ENCODE assay signal across 1 cellular context in the genomic region with DNA sequence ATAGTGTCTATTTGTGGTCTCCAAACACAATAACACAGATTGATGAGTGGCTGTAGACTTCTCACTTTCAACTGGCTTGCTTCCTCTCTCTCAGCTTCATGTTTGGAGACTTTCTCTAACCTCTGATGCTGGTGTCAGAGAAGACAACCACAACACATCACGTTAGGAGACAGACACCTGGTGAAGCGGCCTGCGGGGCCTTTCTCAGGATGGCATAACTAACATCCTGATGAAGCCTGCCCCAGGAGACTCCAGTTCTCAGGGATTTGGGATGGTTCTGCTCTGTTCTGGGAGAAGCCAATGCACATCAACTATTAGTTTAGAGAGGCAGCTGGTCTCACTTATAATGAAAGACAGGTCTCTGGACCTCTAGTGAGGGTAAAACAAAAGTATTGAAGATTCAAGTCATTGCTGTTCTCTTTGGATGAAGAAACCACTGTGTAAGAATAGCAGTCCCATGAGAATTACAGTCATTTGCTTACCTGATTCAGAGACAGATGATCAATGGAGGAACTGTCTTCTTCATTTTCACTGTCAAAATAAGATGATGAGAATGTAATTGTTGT.
TF ChIP-seq lines count a peak whose summit lies in the region.

No MANE protein-coding gene starts in this region.

TF ChIP-seq in GM12878, 131 proteins besides CTCF, POLR2A, EP300 and RAD21 (continued from another document):
- TF ChIP-seq, protein P1, sequence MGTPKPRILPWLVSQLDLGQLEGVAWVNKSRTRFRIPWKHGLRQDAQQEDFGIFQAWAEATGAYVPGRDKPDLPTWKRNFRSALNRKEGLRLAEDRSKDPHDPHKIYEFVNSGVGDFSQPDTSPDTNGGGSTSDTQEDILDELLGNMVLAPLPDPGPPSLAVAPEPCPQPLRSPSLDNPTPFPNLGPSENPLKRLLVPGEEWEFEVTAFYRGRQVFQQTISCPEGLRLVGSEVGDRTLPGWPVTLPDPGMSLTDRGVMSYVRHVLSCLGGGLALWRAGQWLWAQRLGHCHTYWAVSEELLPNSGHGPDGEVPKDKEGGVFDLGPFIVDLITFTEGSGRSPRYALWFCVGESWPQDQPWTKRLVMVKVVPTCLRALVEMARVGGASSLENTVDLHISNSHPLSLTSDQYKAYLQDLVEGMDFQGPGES (IDR thresholded peaks at IDR 0.05) = no peak
- TF ChIP-seq FOXM1 (IDR thresholded peaks at IDR 0.05; ENCODE audit: low read depth, low read length) = peak; percentile 43; the same call in 1 of the 2 replicates
- peak; percentile 97 for TF ChIP-seq MEF2B (IDR thresholded peaks at IDR 0.05; ENCODE audit: partially characterized antibody, poor library complexity, severe bottlenecking)
- no peak for TF ChIP-seq PAX8 (IDR thresholded peaks at IDR 0.05)
- TF ChIP-seq CEBPB (IDR thresholded peaks at IDR 0.05; ENCODE audit: borderline replicate concordance in 1 of 2, low read depth in 2 of 2, low read length in 2 of 2) = no peak
- TF ChIP-seq ZSCAN29 (IDR thresholded peaks at IDR 0.05) = no peak
- TF ChIP-seq, protein P2, sequence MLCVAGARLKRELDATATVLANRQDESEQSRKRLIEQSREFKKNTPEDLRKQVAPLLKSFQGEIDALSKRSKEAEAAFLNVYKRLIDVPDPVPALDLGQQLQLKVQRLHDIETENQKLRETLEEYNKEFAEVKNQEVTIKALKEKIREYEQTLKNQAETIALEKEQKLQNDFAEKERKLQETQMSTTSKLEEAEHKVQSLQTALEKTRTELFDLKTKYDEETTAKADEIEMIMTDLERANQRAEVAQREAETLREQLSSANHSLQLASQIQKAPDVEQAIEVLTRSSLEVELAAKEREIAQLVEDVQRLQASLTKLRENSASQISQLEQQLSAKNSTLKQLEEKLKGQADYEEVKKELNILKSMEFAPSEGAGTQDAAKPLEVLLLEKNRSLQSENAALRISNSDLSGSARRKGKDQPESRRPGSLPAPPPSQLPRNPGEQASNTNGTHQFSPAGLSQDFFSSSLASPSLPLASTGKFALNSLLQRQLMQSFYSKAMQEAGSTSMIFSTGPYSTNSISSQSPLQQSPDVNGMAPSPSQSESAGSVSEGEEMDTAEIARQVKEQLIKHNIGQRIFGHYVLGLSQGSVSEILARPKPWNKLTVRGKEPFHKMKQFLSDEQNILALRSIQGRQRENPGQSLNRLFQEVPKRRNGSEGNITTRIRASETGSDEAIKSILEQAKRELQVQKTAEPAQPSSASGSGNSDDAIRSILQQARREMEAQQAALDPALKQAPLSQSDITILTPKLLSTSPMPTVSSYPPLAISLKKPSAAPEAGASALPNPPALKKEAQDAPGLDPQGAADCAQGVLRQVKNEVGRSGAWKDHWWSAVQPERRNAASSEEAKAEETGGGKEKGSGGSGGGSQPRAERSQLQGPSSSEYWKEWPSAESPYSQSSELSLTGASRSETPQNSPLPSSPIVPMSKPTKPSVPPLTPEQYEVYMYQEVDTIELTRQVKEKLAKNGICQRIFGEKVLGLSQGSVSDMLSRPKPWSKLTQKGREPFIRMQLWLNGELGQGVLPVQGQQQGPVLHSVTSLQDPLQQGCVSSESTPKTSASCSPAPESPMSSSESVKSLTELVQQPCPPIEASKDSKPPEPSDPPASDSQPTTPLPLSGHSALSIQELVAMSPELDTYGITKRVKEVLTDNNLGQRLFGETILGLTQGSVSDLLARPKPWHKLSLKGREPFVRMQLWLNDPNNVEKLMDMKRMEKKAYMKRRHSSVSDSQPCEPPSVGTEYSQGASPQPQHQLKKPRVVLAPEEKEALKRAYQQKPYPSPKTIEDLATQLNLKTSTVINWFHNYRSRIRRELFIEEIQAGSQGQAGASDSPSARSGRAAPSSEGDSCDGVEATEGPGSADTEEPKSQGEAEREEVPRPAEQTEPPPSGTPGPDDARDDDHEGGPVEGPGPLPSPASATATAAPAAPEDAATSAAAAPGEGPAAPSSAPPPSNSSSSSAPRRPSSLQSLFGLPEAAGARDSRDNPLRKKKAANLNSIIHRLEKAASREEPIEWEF (IDR thresholded peaks at IDR 0.05; ENCODE audit: insufficient replicate concordance, low read depth, low read length) = peak; percentile 76
- no peak for TF ChIP-seq ASH2L (IDR thresholded peaks at IDR 0.05; ENCODE audit: borderline replicate concordance, low read depth)
- no peak for TF ChIP-seq RELA (IDR thresholded peaks at IDR 0.05; ENCODE audit: borderline replicate concordance, partially characterized antibody)
- TF ChIP-seq, protein P3, sequence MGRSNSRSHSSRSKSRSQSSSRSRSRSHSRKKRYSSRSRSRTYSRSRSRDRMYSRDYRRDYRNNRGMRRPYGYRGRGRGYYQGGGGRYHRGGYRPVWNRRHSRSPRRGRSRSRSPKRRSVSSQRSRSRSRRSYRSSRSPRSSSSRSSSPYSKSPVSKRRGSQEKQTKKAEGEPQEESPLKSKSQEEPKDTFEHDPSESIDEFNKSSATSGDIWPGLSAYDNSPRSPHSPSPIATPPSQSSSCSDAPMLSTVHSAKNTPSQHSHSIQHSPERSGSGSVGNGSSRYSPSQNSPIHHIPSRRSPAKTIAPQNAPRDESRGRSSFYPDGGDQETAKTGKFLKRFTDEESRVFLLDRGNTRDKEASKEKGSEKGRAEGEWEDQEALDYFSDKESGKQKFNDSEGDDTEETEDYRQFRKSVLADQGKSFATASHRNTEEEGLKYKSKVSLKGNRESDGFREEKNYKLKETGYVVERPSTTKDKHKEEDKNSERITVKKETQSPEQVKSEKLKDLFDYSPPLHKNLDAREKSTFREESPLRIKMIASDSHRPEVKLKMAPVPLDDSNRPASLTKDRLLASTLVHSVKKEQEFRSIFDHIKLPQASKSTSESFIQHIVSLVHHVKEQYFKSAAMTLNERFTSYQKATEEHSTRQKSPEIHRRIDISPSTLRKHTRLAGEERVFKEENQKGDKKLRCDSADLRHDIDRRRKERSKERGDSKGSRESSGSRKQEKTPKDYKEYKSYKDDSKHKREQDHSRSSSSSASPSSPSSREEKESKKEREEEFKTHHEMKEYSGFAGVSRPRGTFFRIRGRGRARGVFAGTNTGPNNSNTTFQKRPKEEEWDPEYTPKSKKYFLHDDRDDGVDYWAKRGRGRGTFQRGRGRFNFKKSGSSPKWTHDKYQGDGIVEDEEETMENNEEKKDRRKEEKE (IDR thresholded peaks at IDR 0.05) = no peak
- TF ChIP-seq JUNB (IDR thresholded peaks at IDR 0.05) = peak; percentile 64
- TF ChIP-seq NFXL1 (IDR thresholded peaks at IDR 0.05; ENCODE audit: borderline replicate concordance) = no peak
TF ChIP-seq in GM12878: peak in this region for 38.
